ENCODE assay signal across 8 cellular contexts in the genomic region with DNA sequence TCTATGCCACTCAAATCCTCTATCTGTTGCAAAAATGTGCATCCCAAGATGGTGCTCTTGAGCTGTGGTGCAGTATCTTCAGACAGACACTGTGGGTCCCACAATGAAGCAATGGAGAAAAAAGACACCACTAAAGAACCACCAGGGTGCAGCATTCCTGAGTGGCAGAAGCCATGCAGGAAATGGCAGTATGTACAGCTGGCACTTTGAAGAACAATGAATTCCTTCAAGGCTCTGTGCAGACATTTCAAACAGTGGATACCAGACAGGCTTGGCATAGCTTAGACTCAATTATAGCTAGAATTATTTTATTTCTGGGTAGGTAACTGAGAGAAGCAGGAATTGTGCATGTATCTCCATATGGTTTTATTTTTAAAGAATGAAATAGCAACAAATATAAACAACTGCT. TPM values are rescaled to one million over a fixed set of nuclear protein-coding genes. Genes with fewer than 3 reads are reported as not detected.
DNase-seq lines count a peak whose midpoint lies in the region; ATAC-seq and TF ChIP-seq lines count a peak whose summit lies in the region.

No MANE protein-coding gene starts in this region.

- no peak overlapping the region for H3K4ac ChIP-seq in H9 (ENCODE audit: low read depth, low read length)

- H3K9ac ChIP-seq in H9 (ENCODE audit: extremely low read depth, insufficient read length, low read length) = no peak overlapping the region
- H3K9ac ChIP-seq in KMS-11 = no peak overlapping the region; the same call in 1 of the 2 replicates
- H3K9ac ChIP-seq in PC-3 (ENCODE audit: low read length) = no peak overlapping the region
- no peak overlapping the region for H3K9ac ChIP-seq in mammary epithelial cell (ENCODE audit: insufficient read depth, low read length)

- peaks cover 14 to 19% of the 10 kb centered on the region in 2 experiments for H3K4me1 Mint-ChIP-seq in H9

- H4K20me1 ChIP-seq in H9 (ENCODE audit: control insufficient read depth, insufficient read depth, insufficient read length) = no peaks in the 10 kb centered on the region
- no peaks in the 10 kb centered on the region for H4K20me1 ChIP-seq in KMS-11 (ENCODE audit: insufficient read depth)
- H4K20me1 ChIP-seq in PC-3 (ENCODE audit: low read length) = no peaks in the 10 kb centered on the region
- H4K20me1 ChIP-seq in mammary epithelial cell (ENCODE audit: insufficient read depth, low read length) = no peaks in the 10 kb centered on the region

- no peak overlapping the region for H2BK12ac ChIP-seq in H9 (ENCODE audit: insufficient read length, low read depth, low read length)

- no peak overlapping the region; a peak in 1 of 7 replicates for H3K27ac Mint-ChIP-seq in H9

- no peaks in the 10 kb centered on the region for H3K9me3 ChIP-seq in H9 (ENCODE audit: control insufficient read depth, low read depth, low read length)
- no peaks in the 10 kb centered on the region for H3K9me3 ChIP-seq in PC-3 (ENCODE audit: low read length)
- no peaks in the 10 kb centered on the region for H3K9me3 ChIP-seq in mammary epithelial cell (replicated peaks; ENCODE audit: insufficient read depth, low read length)
- no peaks in the 10 kb centered on the region for H3K9me3 ChIP-seq in thyroid gland

- no peak overlapping the region for H3K4me3 Mint-ChIP-seq in H9

- H3K23ac ChIP-seq in H9 (ENCODE audit: insufficient read length, low read depth, low read length) = no peak overlapping the region

- H3K4me2 ChIP-seq in H9 (ENCODE audit: insufficient read depth, insufficient read length, low read length) (no peak overlapping the region), KMS-11 (peak overlapping the region; percentile 89), PC-3 (ENCODE audit: low read length) (peak overlapping the region; percentile 67), mammary epithelial cell (ENCODE audit: insufficient read depth, low read depth, low read length) (no peak overlapping the region)

- no peaks in the 10 kb centered on the region for H3K79me1 ChIP-seq in H9 (ENCODE audit: insufficient read depth, low read depth, low read length, poor library complexity, severe bottlenecking)

- DNase-seq in stimulated activated CD4-positive, alpha-beta T cell treated with anti-CD3 and anti-CD28 coated beads, Interleukin-4, amount 100 ng/mL, for 24 hours = peak; percentile 11
- DNase-seq in stimulated activated CD4-positive, alpha-beta T cell treated with anti-CD3 and anti-CD28 coated beads, Interleukin-2, amount 100 ng/mL, for 48 hours = no peak
- DNase-seq in H9 = peak; percentile 68
- peak; percentile 90 for DNase-seq in PC-3
- DNase-seq in mammary epithelial cell = peak; percentile 86
- peak; percentile 35 to 50 for DNase-seq in left colon
- peak; percentile 9 to 13 for DNase-seq in thyroid gland

- H3K56ac ChIP-seq in H9 (ENCODE audit: insufficient read length, low read depth, low read length) = no peak overlapping the region

- CTCF ChIA-PET in PC-3 (lab: Charles Lee) (interaction anchor here (0.7 to 2.1 kb wide), 5 partner anchors 66 to 348 kb away, joined by 3 to 22 read pairs (median 5); no protein-coding TSS in a partner anchor), mammary epithelial cell (lab: Charles Lee; ENCODE audit: low non-redundant PET) (interaction anchor here (0.6 to 1.8 kb wide), 5 partner anchors 61 to 281 kb away, joined by 3 to 23 read pairs (median 4); no protein-coding TSS in a partner anchor)

- no peaks in the 10 kb centered on the region for H3K23me2 ChIP-seq in H9 (ENCODE audit: insufficient read length, low read depth, low read length, poor library complexity, severe bottlenecking)

- TF ChIP-seq POLR2A in thyroid gland (IDR thresholded peaks at IDR 0.05) = no peak

- H3T11ph ChIP-seq in H9 (ENCODE audit: low read length) = no peak overlapping the region

- no peaks in the 10 kb centered on the region for H3F3A ChIP-seq in PC-3 (ENCODE audit: low read length, unreplicated experiment)

- TF ChIP-seq CTCF in H9 (conservative IDR thresholded peaks at IDR 0.05) (peak; percentile 80), KMS-11 (conservative IDR thresholded peaks at IDR 0.05; ENCODE audit: low read depth, low read length) (peak; percentile 79), PC-3 (conservative IDR thresholded peaks at IDR 0.05; ENCODE audit: low read depth, low read length) (peak; percentile 97), mammary epithelial cell (conservative IDR thresholded peaks at IDR 0.05 in 1 of 2, IDR thresholded peaks at IDR 0.05 in 1 of 2; ENCODE audit: extremely low read depth in 1 of 2, insufficient read depth in 1 of 2, low read depth in 1 of 2, low read length in 2 of 2) (peak; percentile 85 to 92), thyroid gland (IDR thresholded peaks at IDR 0.05) (peak in 4 of 6 experiments; percentile 36 to 45 (median 42))

- no peak overlapping the region for H4K8ac ChIP-seq in H9 (replicated peaks; ENCODE audit: insufficient read length, low read depth, low read length)

- in situ Hi-C loops in mammary epithelial cell (cut with MboI; ENCODE audit: low sequenced_read_pairs in 2 of 2) = no loop called here

- intact Hi-C loops in PC-3 (cut with micrococcal nuclease) = loop anchor here (1.0 to 10.0 kb wide), 9 partner anchors 56 to 1900 kb away; no protein-coding TSS in a partner anchor
- intact Hi-C loops in mammary epithelial cell (cut with micrococcal nuclease) = loop anchor here (1.0 to 10.0 kb wide), 5 partner anchors 66 to 1900 kb away; no protein-coding TSS in a partner anchor
- intact Hi-C loops in left colon (cut with DNase I, micrococcal nuclease) = no loop called here
- intact Hi-C loops in thyroid gland (cut with DNase I) = no loop called here

- no peak overlapping the region for H4K91ac ChIP-seq in H9 (ENCODE audit: insufficient read length, low read depth, low read length)

- H2BK15ac ChIP-seq in H9 (ENCODE audit: low read depth, low read length) = no peak overlapping the region

- H3K27me3 ChIP-seq in H9 (ENCODE audit: insufficient read depth, low read length) (no peaks in the 10 kb centered on the region), KMS-11 (ENCODE audit: insufficient read depth, low read depth) (no peaks in the 10 kb centered on the region), PC-3 (ENCODE audit: low read length) (no peaks in the 10 kb centered on the region), mammary epithelial cell (ENCODE audit: insufficient read depth, low read length) (no peaks in the 10 kb centered on the region), thyroid gland (no peaks in the 10 kb centered on the region)

- no peaks in the 10 kb centered on the region for H3K9me2 ChIP-seq in PC-3 (replicated peaks; ENCODE audit: low read length)

- H2AFZ ChIP-seq in H9 (ENCODE audit: low read length) = no peak overlapping the region
- H2AFZ ChIP-seq in KMS-11 (ENCODE audit: low read depth) = peak overlapping the region; percentile 49
- no peak overlapping the region for H2AFZ ChIP-seq in PC-3 (ENCODE audit: low read length)
- no peak overlapping the region for H2AFZ ChIP-seq in mammary epithelial cell (ENCODE audit: low read depth, low read length)

- H2AK5ac ChIP-seq in H9 (ENCODE audit: insufficient read length, low read length) = no peak overlapping the region

- no peak overlapping the region for H3K18ac ChIP-seq in H9 (ENCODE audit: insufficient read length, low read depth, low read length)

- H3K27ac ChIP-seq in H9 (ENCODE audit: insufficient read length, low read depth, low read length) (no peak overlapping the region), KMS-11 (peak overlapping the region; percentile 73), PC-3 (ENCODE audit: low read length) (peak overlapping the region; percentile 51), mammary epithelial cell (ENCODE audit: insufficient read depth, low read depth, low read length) (no peak overlapping the region), thyroid gland (peak overlapping the region; percentile 32 to 56 (median 40))

- POLR2A ChIA-PET in PC-3 (lab: Charles Lee; ENCODE audit: unreplicated experiment) = interaction anchor here (0.5 kb wide), 1 partner anchor 24 kb away, joined by 5 read pairs; a partner anchor contains a TSS

- dilution Hi-C loops in mammary epithelial cell (cut with HindIII; ENCODE audit: low sequenced_read_pairs) = loop anchor here (5.0 kb wide), 1 partner anchor 72 kb away; no protein-coding TSS in a partner anchor

- no peak overlapping the region for H4K5ac ChIP-seq in H9 (ENCODE audit: insufficient read length, low read depth, low read length)

- no peak overlapping the region for H2BK20ac ChIP-seq in H9 (ENCODE audit: low read depth, low read length, poor library complexity, severe bottlenecking)

- no peak overlapping the region for H3K14ac ChIP-seq in H9 (ENCODE audit: insufficient read depth, low read length)

- H3K36me3 Mint-ChIP-seq in H9 (ENCODE audit: insufficient read depth in 1 of 3, low read depth in 3 of 3) = peaks cover 7 to 20% (median 11%) of the 10 kb centered on the region in 3 experiments

- peaks cover 4 to 10% of the 10 kb centered on the region in 2 experiments for H3K9me3 Mint-ChIP-seq in H9

- H3K36me3 ChIP-seq in KMS-11 (ENCODE audit: insufficient read depth) (no peaks in the 10 kb centered on the region), PC-3 (ENCODE audit: low read depth, low read length) (no peaks in the 10 kb centered on the region), mammary epithelial cell (ENCODE audit: insufficient read depth, low read length) (no peaks in the 10 kb centered on the region), thyroid gland (no peaks in the 10 kb centered on the region)

- H3K4me1 ChIP-seq in H9 (ENCODE audit: insufficient read depth, low read length) (0 out of 2 replicates have a peak, but pooled peaks cover 4% of the 10 kb centered on the region), KMS-11 (ENCODE audit: low read depth, poor library complexity, severe bottlenecking) (peaks cover 15% of the 10 kb centered on the region), PC-3 (ENCODE audit: insufficient read depth, low read length) (peaks cover 44% of the 10 kb centered on the region), mammary epithelial cell (ENCODE audit: insufficient read depth, low read length) (peaks cover 20% of the 10 kb centered on the region), thyroid gland (peaks cover 4 to 18% of the 10 kb centered on the region in 2 donors)

- H3K4me3 ChIP-seq in KMS-11 (IDR thresholded peaks at IDR 0.05; ENCODE audit: insufficient read depth, low read depth, low read length) (no peak overlapping the region), PC-3 (ENCODE audit: low read length) (no peak overlapping the region), mammary epithelial cell (replicated peaks in 1 of 3; ENCODE audit: insufficient read depth in 1 of 3, low read depth in 2 of 3, low read length in 3 of 3) (no peak overlapping the region), thyroid gland (replicated peaks in 1 of 3) (no peak overlapping the region)

- ATAC-seq in PC-3 = peak; percentile 82
- peak; percentile 97 for ATAC-seq in left colon

- H2BK5ac ChIP-seq in H9 (ENCODE audit: insufficient read length, low read length) = no peak overlapping the region

- no peaks in the 10 kb centered on the region for H3K27me3 Mint-ChIP-seq in H9 (ENCODE audit: low read depth)

- BruUV-seq in PC-3 (replicated peaks; lab: Mats Ljungman, UMichigan) = no TSS peak
- BruUV-seq in mammary epithelial cell (replicated peaks; lab: Mats Ljungman, UMichigan) = no TSS peak

- H2BK120ac ChIP-seq in H9 (ENCODE audit: low read depth, low read length, poor library complexity, severe bottlenecking) = no peak overlapping the region

- H3K79me2 ChIP-seq in H9 (ENCODE audit: insufficient read depth, low read length) = no peaks in the 10 kb centered on the region
- no peaks in the 10 kb centered on the region for H3K79me2 ChIP-seq in KMS-11 (ENCODE audit: insufficient read depth, low read depth)
- H3K79me2 ChIP-seq in PC-3 (ENCODE audit: low read length) = 0 out of 2 replicates have a peak, but pooled peaks cover 7% of the 10 kb centered on the region
- no peaks in the 10 kb centered on the region for H3K79me2 ChIP-seq in mammary epithelial cell (ENCODE audit: insufficient read depth, low read length)

RNA-seq across cellular contexts. Expression of a gene that starts 24.0 kb away (rescaled TPM):
- total RNA-seq in H9 (2021) (325 and 330 TPM in 2 replicates), PC-3 (2014; rRNA removed) (55.3 and 66.1 TPM in 2 replicates), mammary epithelial cell (100 to 1,000 TPM in 1 of 2 donors, 10 to 100 TPM in 1; 56.7 to 105 TPM), left colon (10 to 100 TPM; 59.9 to 62.5 TPM), thyroid gland (10 to 100 TPM; 44.1 to 70.9 (median 50.2) TPM)
- polyA plus RNA-seq in mammary epithelial cell = 120 TPM
- polyA minus RNA-seq in mammary epithelial cell = 83.4 TPM

Comparison
In these comparisons a context has a peak if more than half of its experiments do, and no peak if none do; other contexts are left out.
1. DNase-seq: peak in stimulated activated CD4-positive, alpha-beta T cell treated with anti-CD3 and anti-CD28 coated beads, Interleukin-4, amount 100 ng/mL, for 24 hours (single experiment), H9 (single experiment), PC-3 (single experiment), mammary epithelial cell (single experiment), left colon (2 of 2) and thyroid gland (2 of 2); none in stimulated activated CD4-positive, alpha-beta T cell treated with anti-CD3 and anti-CD28 coated beads, Interleukin-2, amount 100 ng/mL, for 48 hours (0 of 2).
2. H3K27ac ChIP-seq: peak in KMS-11 (single experiment), PC-3 (single experiment) and thyroid gland (3 of 3); none in H9 (single experiment) and mammary epithelial cell (single experiment).
3. H3K4me2 ChIP-seq: peak in KMS-11 (single experiment) and PC-3 (single experiment); none in H9 (single experiment) and mammary epithelial cell (single experiment).
4. CTCF ChIP-seq: peak in every context shown above with its lines; median percentile 97 in PC-3; 88 in mammary epithelial cell; 80 in H9; 79 in KMS-11; 42 in thyroid gland.
5. intact Hi-C loops: an anchor here in PC-3 (1.0 to 10.0 kb wide) and mammary epithelial cell (1.0 to 10.0 kb wide); none called in left colon and thyroid gland.